Comparison of ENCODE assay signal across 8 cellular contexts in genomic region chr10:24722676-24723385, GRCh38. TPM values are rescaled to one million over a fixed set of nuclear protein-coding genes. Genes with fewer than 3 reads are reported as not detected.
DNase-seq lines count a peak whose midpoint lies in the region; ATAC-seq, FAIRE-seq and TF ChIP-seq lines count a peak whose summit lies in the region.

No MANE protein-coding gene starts in this region.

- peaks cover 0 to under 1% of the 10 kb centered on the region in 2 donors for H3K4me1 ChIP-seq in small intestine (ENCODE audit: control insufficient read depth in 2 of 2, insufficient read depth in 1 of 2, low read depth in 1 of 2, low read length in 1 of 2)

- FAIRE-seq in small intestine (lab: Jason Lieb, UNC): no peak

- TF ChIP-seq CTCF in brain microvascular endothelial cell (IDR thresholded peaks at IDR 0.05; ENCODE audit: low read depth, low read length, missing control alignments): peak; percentile 14

- ATAC-seq in GM19324 (IDR thresholded peaks at IDR 0.05; ENCODE audit: low FRiP score, unreplicated experiment) (peak; percentile 43), HG03457 (IDR thresholded peaks at IDR 0.05; ENCODE audit: unreplicated experiment) (peak; percentile 19)

- peak; percentile 45 for DNase-seq in CD1c-positive myeloid dendritic cell (ENCODE audit: extremely low spot score)
- DNase-seq in T-helper 9 cell: peak; percentile 42
- DNase-seq in brain microvascular endothelial cell: peak; percentile 20
- DNase-seq in iPS-NIHi7 (ENCODE audit: extremely low spot score): peak; percentile 54
- peak; percentile 48 for DNase-seq in small intestine
- no peak for DNase-seq in HPDE6-E6E7 (ENCODE audit: extremely low spot score)

- H3K27ac ChIP-seq in brain microvascular endothelial cell (peak overlapping the region; percentile 80), small intestine (ENCODE audit: low read depth in 1 of 2, low read length in 1 of 2) (peak overlapping the region; percentile 83 to 95)

- 0 to 1% (median 0%) methylated on average over 61 to 84 of the region's 84 CpGs for WGBS in small intestine, 3 donors

- in situ Hi-C loops in brain microvascular endothelial cell (cut with HindIII; ENCODE audit: low pct_ligation_motif_present, low sequenced_read_pairs): no loop called here

- H3K4me3 ChIP-seq in brain microvascular endothelial cell (ENCODE audit: low read depth, low read length) (peak overlapping the region; percentile 72), small intestine (ENCODE audit: low read depth in 1 of 2, low read length in 2 of 2) (peak overlapping the region; percentile 85 to 86)

- H3K27me3 ChIP-seq in brain microvascular endothelial cell (replicated peaks) (no peaks in the 10 kb centered on the region), small intestine (ENCODE audit: control insufficient read depth in 2 of 2, insufficient read depth in 2 of 2, low read length in 2 of 2) (no peaks in the 10 kb centered on the region)

- H3K36me3 ChIP-seq in brain microvascular endothelial cell (replicated peaks) (no peaks in the 10 kb centered on the region), small intestine (ENCODE audit: control insufficient read depth in 2 of 2, insufficient read depth in 2 of 2, low read length in 2 of 2) (no peaks in the 10 kb centered on the region)

- H3K9me3 ChIP-seq in small intestine (ENCODE audit: control insufficient read depth, low read depth): no peaks in the 10 kb centered on the region

RNA-seq across cellular contexts. Expression of gene ARHGAP21, which starts 0.9 kb away (rescaled TPM):
- 10 to 100 TPM; 20.6 to 34.4 (median 24.9) TPM for polyA plus RNA-seq in small intestine
